ENCODE assay signal across 9 cellular contexts in genomic region chr19:43562211-43562697, GRCh38. TPM values are rescaled to one million over a fixed set of nuclear protein-coding genes. Genes with fewer than 3 reads are reported as not detected.
DNase-seq lines count a peak whose midpoint lies in the region; FAIRE-seq and TF ChIP-seq lines count a peak whose summit lies in the region.
"Had no signal": no experiment of that assay in that cellular context is flagged by ENCODE, and none has a peak within 500 bp of the region (broad histone marks: within the 10 kb centered on the region; RNA-seq: fewer than 3 reads in every experiment).

No MANE protein-coding gene starts in this region.

- peaks cover 10% of the 10 kb centered on the region for H3K79me2 ChIP-seq in DOHH2 (ENCODE audit: control insufficient read depth, low read length)

- H3K27me3 ChIP-seq in DOHH2 (ENCODE audit: control insufficient read depth, low read length) (no peaks in the 10 kb centered on the region), sigmoid colon (no peaks in the 10 kb centered on the region)
- H3K27me3 ChIP-seq in effector memory CD4-positive, alpha-beta T cell (replicated peaks; ENCODE audit: control insufficient read depth, insufficient read depth, low read length, poor library complexity, severe bottlenecking), result no peaks in the 10 kb centered on the region
- H3K27me3 ChIP-seq: SJCRH30 had no signal

- FAIRE-seq in D721Med (lab: Jason Lieb, UNC), result no peak

- no peaks in the 10 kb centered on the region for H3K9me2 ChIP-seq in DOHH2 (replicated peaks; ENCODE audit: control insufficient read depth, low read length)

- POLR2A ChIA-PET in RWPE1 (lab: Yijun Ruan, JAX; ENCODE audit: low non-redundant PET) (no interaction called here), HEK293T (lab: Yijun Ruan, JAX) (no interaction called here)

- peaks cover 34% of the 10 kb centered on the region for H3K36me3 ChIP-seq in DOHH2 (ENCODE audit: control insufficient read depth, low read length)
- peaks cover 3% of the 10 kb centered on the region for H3K36me3 ChIP-seq in effector memory CD4-positive, alpha-beta T cell (ENCODE audit: control insufficient read depth, insufficient read depth, low read length)
- H3K36me3 ChIP-seq in sigmoid colon, result peaks cover 0 to 31% (median 7%) of the 10 kb centered on the region in 4 donors

- no peaks in the 10 kb centered on the region for H4K20me1 ChIP-seq in DOHH2 (ENCODE audit: control insufficient read depth, insufficient read depth, low read depth, low read length)

- no peaks in the 10 kb centered on the region; the same call in 1 of the 2 replicates for H3F3A ChIP-seq in DOHH2 (ENCODE audit: control insufficient read depth, insufficient read depth)

- H3K4me1 ChIP-seq in DOHH2 (ENCODE audit: control insufficient read depth, low read length), result peaks cover 24% of the 10 kb centered on the region
- H3K4me1 ChIP-seq in effector memory CD4-positive, alpha-beta T cell (ENCODE audit: control insufficient read depth, insufficient read depth, low read length, poor library complexity, severe bottlenecking), result peaks cover 28% of the 10 kb centered on the region
- peaks cover 0 to 41% (median 21%) of the 10 kb centered on the region in 4 donors for H3K4me1 ChIP-seq in sigmoid colon
- H3K4me1 ChIP-seq: SJCRH30 had no signal

- no peak for TF ChIP-seq EP300 in sigmoid colon (IDR thresholded peaks at IDR 0.05)

- no peak for TF ChIP-seq POLR2A in sigmoid colon (IDR thresholded peaks at IDR 0.05)

- intact Hi-C loops in sigmoid colon (cut with DNase I), result no loop called here

- CTCF ChIA-PET in RWPE1 (lab: Yijun Ruan, JAX), result interaction anchor here (0.5 kb wide), 1 partner anchor 23 kb away, joined by 3 read pairs; no protein-coding TSS in a partner anchor
- CTCF ChIA-PET in HEK293T (lab: Yijun Ruan, JAX), result no interaction called here

- DNase-seq in RWPE1 (ENCODE audit: low spot score), result no peak
- no peak for DNase-seq in effector memory CD4-positive, alpha-beta T cell
- DNase-seq in sigmoid colon, result no peak
- no peak for DNase-seq in UCSD-AML1 (lab: John Stamatoyannopoulos, UW; ENCODE audit: unreplicated experiment)
- DNase-seq in D721Med (ENCODE audit: insufficient read length, low spot score), result no peak
- no peak for DNase-seq in HuH-7 (ENCODE audit: low spot score)
- DNase-seq in HEK293T (ENCODE audit: extremely low spot score), result no peak

- WGBS in sigmoid colon, 2 donors, result 57 to 89% methylated on average over 6 of the region's 6 CpGs

- H3K4me3 ChIP-seq in DOHH2 (ENCODE audit: low read length), result no peak overlapping the region
- peak overlapping the region; percentile 28 for H3K4me3 ChIP-seq in effector memory CD4-positive, alpha-beta T cell (ENCODE audit: insufficient read depth, low read depth, low read length, poor library complexity, severe bottlenecking)
- H3K4me3 ChIP-seq in sigmoid colon, result no peak overlapping the region
- H3K4me3 ChIP-seq: SJCRH30 had no signal

- no peak for TF ChIP-seq CTCF in DOHH2 (IDR thresholded peaks at IDR 0.05; ENCODE audit: low read depth, low read length, poor library complexity, severe bottlenecking)
- no peak for TF ChIP-seq CTCF in RWPE1 (conservative IDR thresholded peaks at IDR 0.05; ENCODE audit: low read depth)
- no peak for TF ChIP-seq CTCF in sigmoid colon (IDR thresholded peaks at IDR 0.05)
- no peak for TF ChIP-seq CTCF in D721Med (IDR thresholded peaks at IDR 0.05; ENCODE audit: insufficient read depth, missing control alignments)

- H3K4me2 ChIP-seq in DOHH2 (ENCODE audit: low read length), result peak overlapping the region; percentile 36

- H3K27ac ChIP-seq in DOHH2 (ENCODE audit: low read depth, low read length) (peak overlapping the region; percentile 41), RWPE1 (peak overlapping the region; percentile 60), sigmoid colon (peak overlapping the region; percentile 56 to 79 (median 71))
- H3K27ac ChIP-seq in effector memory CD4-positive, alpha-beta T cell (ENCODE audit: insufficient read depth, low read length, poor library complexity, severe bottlenecking), result peak overlapping the region; percentile 71
- H3K27ac ChIP-seq: SJCRH30 had no signal

- H3K9me3 ChIP-seq in DOHH2 (ENCODE audit: control insufficient read depth, insufficient read depth, low read length) (no peaks in the 10 kb centered on the region), sigmoid colon (no peaks in the 10 kb centered on the region)
- no peaks in the 10 kb centered on the region for H3K9me3 ChIP-seq in effector memory CD4-positive, alpha-beta T cell (ENCODE audit: control insufficient read depth, low read length)
- H3K9me3 ChIP-seq: SJCRH30 had no signal

TF ChIP-seq in HEK293T, 16 proteins besides CTCF, POLR2A, EP300 and RAD21:
- TF ChIP-seq ARNT (IDR thresholded peaks at IDR 0.05) (no peak), FOXA1 (IDR thresholded peaks at IDR 0.05) (no peak), SP1 (IDR thresholded peaks at IDR 0.05) (no peak)

RNA-seq across cellular contexts. Expression of gene XRCC1, which starts 13.1 kb away (rescaled TPM):
- total RNA-seq in sigmoid colon, result 10 to 100 TPM; 15.1 to 31.8 (median 24.0) TPM
- 10 to 100 TPM in 2 of 3 donors, 1 to 10 TPM in 1; 8.8 to 19.9 (median 10.2) TPM for polyA plus RNA-seq in sigmoid colon

RNA-seq across cellular contexts. Expression of gene PINLYP, which starts 13.3 kb away (rescaled TPM):
- 10 to 100 TPM in 3 of 4 donors, 1 to 10 TPM in 1; 6.6 to 21.0 (median 13.3) TPM for total RNA-seq in sigmoid colon
- 10 to 100 TPM in 1 of 3 donors, 1 to 10 TPM in 2; 1.4 to 10.8 (median 3.7) TPM for polyA plus RNA-seq in sigmoid colon

RNA-seq across cellular contexts. Expression of gene ZNF575, which starts 29.3 kb away (rescaled TPM):
- under 1 TPM in 1 of 4 donors, not detected in 3; 0.14 TPM for total RNA-seq in sigmoid colon
- polyA plus RNA-seq in sigmoid colon, result 1 to 10 TPM; 4.0 to 4.2 (median 4.2) TPM
- total RNA-seq: SJCRH30 had no signal

RNA-seq across cellular contexts. Expression of gene IRGQ, which starts 33.7 kb away (rescaled TPM):
- total RNA-seq in sigmoid colon, result 10 to 100 TPM; 13.5 to 24.4 (median 18.8) TPM
- polyA plus RNA-seq in sigmoid colon, result 1 to 10 TPM; 3.9 to 7.6 (median 4.2) TPM

RNA-seq across cellular contexts. Expression of gene ZNF576, which starts 34.1 kb away (rescaled TPM):
- total RNA-seq in sigmoid colon, result 10 to 100 TPM; 12.1 to 23.3 (median 14.8) TPM
- 10 to 100 TPM; 15.0 to 21.5 (median 19.8) TPM for polyA plus RNA-seq in sigmoid colon
